In genomic region chr12:116739381-116739887, GRCh38 we compare ENCODE assay signal across 2 cellular contexts.
TF ChIP-seq lines count a peak whose summit lies in the region.

No MANE protein-coding gene starts in this region.

TF ChIP-seq in GM12878, 131 proteins besides CTCF, POLR2A, EP300 and RAD21 (continued from another document):
- no peak for TF ChIP-seq RELA (IDR thresholded peaks at IDR 0.05; ENCODE audit: borderline replicate concordance, partially characterized antibody)
- no peak for TF ChIP-seq RCOR1 (conservative IDR thresholded peaks at IDR 0.05; ENCODE audit: low read depth, low read length)
- TF ChIP-seq STAT3 (IDR thresholded peaks at IDR 0.05; ENCODE audit: low read depth, low read length) = no peak
- TF ChIP-seq SRF (IDR thresholded peaks at IDR 0.05; ENCODE audit: low read depth in 2 of 2, low read length in 2 of 2) = no peak
- no peak for TF ChIP-seq BRCA1 (IDR thresholded peaks at IDR 0.05; ENCODE audit: low read depth, low read length)
- TF ChIP-seq TARDBP (IDR thresholded peaks at IDR 0.05; ENCODE audit: borderline replicate concordance) = no peak
- no peak for TF ChIP-seq POU2F2 (IDR thresholded peaks at IDR 0.05; ENCODE audit: borderline replicate concordance, low read depth, low read length)
- no peak for TF ChIP-seq SP1 (IDR thresholded peaks at IDR 0.05; ENCODE audit: low read depth, low read length)

TF ChIP-seq in neural cell, 6 proteins besides CTCF, POLR2A, EP300 and RAD21:
- TF ChIP-seq, protein P1, sequence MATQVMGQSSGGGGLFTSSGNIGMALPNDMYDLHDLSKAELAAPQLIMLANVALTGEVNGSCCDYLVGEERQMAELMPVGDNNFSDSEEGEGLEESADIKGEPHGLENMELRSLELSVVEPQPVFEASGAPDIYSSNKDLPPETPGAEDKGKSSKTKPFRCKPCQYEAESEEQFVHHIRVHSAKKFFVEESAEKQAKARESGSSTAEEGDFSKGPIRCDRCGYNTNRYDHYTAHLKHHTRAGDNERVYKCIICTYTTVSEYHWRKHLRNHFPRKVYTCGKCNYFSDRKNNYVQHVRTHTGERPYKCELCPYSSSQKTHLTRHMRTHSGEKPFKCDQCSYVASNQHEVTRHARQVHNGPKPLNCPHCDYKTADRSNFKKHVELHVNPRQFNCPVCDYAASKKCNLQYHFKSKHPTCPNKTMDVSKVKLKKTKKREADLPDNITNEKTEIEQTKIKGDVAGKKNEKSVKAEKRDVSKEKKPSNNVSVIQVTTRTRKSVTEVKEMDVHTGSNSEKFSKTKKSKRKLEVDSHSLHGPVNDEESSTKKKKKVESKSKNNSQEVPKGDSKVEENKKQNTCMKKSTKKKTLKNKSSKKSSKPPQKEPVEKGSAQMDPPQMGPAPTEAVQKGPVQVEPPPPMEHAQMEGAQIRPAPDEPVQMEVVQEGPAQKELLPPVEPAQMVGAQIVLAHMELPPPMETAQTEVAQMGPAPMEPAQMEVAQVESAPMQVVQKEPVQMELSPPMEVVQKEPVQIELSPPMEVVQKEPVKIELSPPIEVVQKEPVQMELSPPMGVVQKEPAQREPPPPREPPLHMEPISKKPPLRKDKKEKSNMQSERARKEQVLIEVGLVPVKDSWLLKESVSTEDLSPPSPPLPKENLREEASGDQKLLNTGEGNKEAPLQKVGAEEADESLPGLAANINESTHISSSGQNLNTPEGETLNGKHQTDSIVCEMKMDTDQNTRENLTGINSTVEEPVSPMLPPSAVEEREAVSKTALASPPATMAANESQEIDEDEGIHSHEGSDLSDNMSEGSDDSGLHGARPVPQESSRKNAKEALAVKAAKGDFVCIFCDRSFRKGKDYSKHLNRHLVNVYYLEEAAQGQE (IDR thresholded peaks at IDR 0.05; ENCODE audit: borderline replicate concordance) = no peak
- no peak for TF ChIP-seq EZH2 (IDR thresholded peaks at IDR 0.05; ENCODE audit: borderline replicate concordance, insufficient read depth, low read length, poor library complexity, severe bottlenecking)
TF ChIP-seq in neural cell: peak in this region for 0.
